ENCODE assay signal across 28 cellular contexts in genomic region chr13:45406421-45406820, GRCh38. TPM values are rescaled to one million over a fixed set of nuclear protein-coding genes. Genes with fewer than 3 reads are reported as not detected.
DNase-seq lines count a peak whose midpoint lies in the region; ATAC-seq and TF ChIP-seq lines count a peak whose summit lies in the region.
"Had no signal": no experiment of that assay in that cellular context is flagged by ENCODE, and none has a peak within 500 bp of the region (broad histone marks: within the 10 kb centered on the region; RNA-seq: fewer than 3 reads in every experiment).

No MANE protein-coding gene starts in this region.

- no peak for TF ChIP-seq CTCF in MCF 10A (IDR thresholded peaks at IDR 0.05; ENCODE audit: unreplicated experiment)
- TF ChIP-seq CTCF in breast epithelium (IDR thresholded peaks at IDR 0.05), result no peak
- TF ChIP-seq CTCF in HL-60 (IDR thresholded peaks at IDR 0.05; ENCODE audit: insufficient read depth, low read length), result no peak
- no peak for TF ChIP-seq CTCF in neutrophil (IDR thresholded peaks at IDR 0.05)

- POLR2A ChIA-PET in MCF 10A (lab: Yijun Ruan, JAX) (interaction anchor here (0.6 to 0.8 kb wide), 2 partner anchors 20 to 76 kb away, joined by 3 to 4 read pairs; no protein-coding TSS in a partner anchor), T-cell (lab: Charles Lee) (interaction anchor here in 1 of 2 donors (0.6 kb wide), 1 partner anchor 14 kb away, joined by 4 read pairs; no protein-coding TSS in a partner anchor)

- peaks cover 69% of the 10 kb centered on the region for H3K36me3 Mint-ChIP-seq in MCF 10A (ENCODE audit: insufficient read depth, unreplicated experiment)
- H3K36me3 Mint-ChIP-seq in T-cell, result peaks cover 62% of the 10 kb centered on the region
- peaks cover 40% of the 10 kb centered on the region for H3K36me3 Mint-ChIP-seq in T-helper 2 cell treated with Interferon-gamma antibody and Interleukin-4, amounts not matched to agents 5 μg/mL and 100 μg/mL, for 36 hours (ENCODE audit: low read depth)

- H3K4me1 ChIP-seq in breast epithelium (no peaks in the 10 kb centered on the region), neutrophil (ENCODE audit: control insufficient read depth in 1 of 2, insufficient read depth in 1 of 2, low read depth in 1 of 2, low read length in 1 of 2) (peaks cover 11 to 34% of the 10 kb centered on the region in 2 experiments)
- H3K4me1 ChIP-seq: parathyroid adenoma, suprapubic skin had no signal

- CTCF ChIA-PET in MCF 10A (lab: Yijun Ruan, JAX), result interaction anchor here (0.5 to 3.3 kb wide), 4 partner anchors 10 to 162 kb away, joined by 3 to 22 read pairs (median 8); no protein-coding TSS in a partner anchor
- CTCF ChIA-PET in T-cell (lab: Charles Lee), result interaction anchor here (0.6 to 1.1 kb wide), 3 partner anchors 9 to 700 kb away, joined by 3 to 4 read pairs (median 3); no protein-coding TSS in a partner anchor

- peaks cover 5% of the 10 kb centered on the region for H3K4me1 Mint-ChIP-seq in MCF 10A (ENCODE audit: insufficient read depth, unreplicated experiment)
- H3K4me1 Mint-ChIP-seq in T-cell, result peaks cover 8 to 16% (median 12%) of the 10 kb centered on the region in 3 donors
- H3K4me1 Mint-ChIP-seq in T-helper 2 cell treated with Interferon-gamma antibody and Interleukin-4, amounts not matched to agents 5 μg/mL and 100 μg/mL, for 36 hours (ENCODE audit: low read depth), result peaks cover 12% of the 10 kb centered on the region

- H3K36me3 ChIP-seq in breast epithelium, result no peaks in the 10 kb centered on the region
- H3K36me3 ChIP-seq in neutrophil, result peaks cover 13% of the 10 kb centered on the region

- DNase-seq in MCF 10A (ENCODE audit: unreplicated experiment), result no peak
- no peak for DNase-seq in breast epithelium (ENCODE audit: low spot score in 2 of 2)
- DNase-seq in HL-60 (ENCODE audit: low read depth in 1 of 2, low spot score in 1 of 2), result peak in 1 of 2 experiments; percentile 70
- no peak for DNase-seq in T-cell
- no peak for DNase-seq in retina
- no peak for DNase-seq in T-helper 2 cell treated with Interferon-gamma antibody and Interleukin-4, amounts not matched to agents 5 μg/mL and 100 μg/mL, for 36 hours (ENCODE audit: low spot score)
- DNase-seq in NCI-H1105 treated with DMSO at 0.1 percent for 48 hours (lab: John Stamatoyannopoulos, UW), result no peak
- DNase-seq: activated CD4-positive, alpha-beta memory T cell treated with anti-CD3 and anti-CD28 coated beads for 36 hours; activated CD4-positive, alpha-beta T cell treated with anti-CD3 and anti-CD28 coated beads for 1 hour; activated effector memory CD4-positive, alpha-beta T cell treated with anti-CD3 and anti-CD28 coated beads, Interleukin-2, amount 50 U/mL, for 16 hours; body of pancreas; C1 segment of cervical spinal cord; DMS79 treated with DMSO at 0.1 percent for 48 hours; gastrocnemius medialis; HCEC 1CT; mammary epithelial cell; MM.1S; NCI-H146; NCI-H226; NCI-H69; Right ventricle myocardium superior; stimulated activated naive CD4-positive, alpha-beta T cell had no signal

- H3K27me3 ChIP-seq in breast epithelium (no peaks in the 10 kb centered on the region), HL-60 (ENCODE audit: insufficient read depth, poor library complexity, severe bottlenecking) (no peaks in the 10 kb centered on the region), neutrophil (no peaks in the 10 kb centered on the region)
- H3K27me3 ChIP-seq: body of pancreas, gastrocnemius medialis, suprapubic skin had no signal

- no peak for TF ChIP-seq POLR2A in breast epithelium (IDR thresholded peaks at IDR 0.05)

- no TSS peak for BruUV-seq in MCF 10A (replicated peaks; lab: Mats Ljungman, UMichigan)

- H3K4me3 ChIP-seq in breast epithelium (no peak overlapping the region), HL-60 (replicated peaks; ENCODE audit: insufficient read depth, low read length) (no peak overlapping the region), neutrophil (ENCODE audit: low read depth in 1 of 2, low read length in 1 of 2) (no peak overlapping the region)
- H3K4me3 ChIP-seq: body of pancreas, gastrocnemius medialis, K562, skin epidermis, suprapubic skin had no signal

- H3K4me3 Mint-ChIP-seq in MCF 10A (ENCODE audit: unreplicated experiment), result no peak overlapping the region
- no peak overlapping the region for H3K4me3 Mint-ChIP-seq in T-cell
- H3K4me3 Mint-ChIP-seq in T-helper 2 cell treated with Interferon-gamma antibody and Interleukin-4, amounts not matched to agents 5 μg/mL and 100 μg/mL, for 36 hours, result no peak overlapping the region
- H3K4me3 Mint-ChIP-seq: activated CD4-positive, alpha-beta memory T cell treated with anti-CD3 and anti-CD28 coated beads for 36 hours had no signal

- H3K9me3 Mint-ChIP-seq in MCF 10A (ENCODE audit: unreplicated experiment), result no peaks in the 10 kb centered on the region
- no peaks in the 10 kb centered on the region for H3K9me3 Mint-ChIP-seq in T-cell
- H3K9me3 Mint-ChIP-seq in T-helper 2 cell treated with Interferon-gamma antibody and Interleukin-4, amounts not matched to agents 5 μg/mL and 100 μg/mL, for 36 hours, result no peaks in the 10 kb centered on the region
- H3K9me3 Mint-ChIP-seq: activated CD4-positive, alpha-beta memory T cell treated with anti-CD3 and anti-CD28 coated beads for 36 hours had no signal

- H3K27ac Mint-ChIP-seq in MCF 10A (ENCODE audit: low read depth, unreplicated experiment) (peak overlapping the region; percentile 47), T-cell (peak overlapping the region; percentile 6 to 58)
- H3K27ac Mint-ChIP-seq in T-helper 2 cell treated with Interferon-gamma antibody and Interleukin-4, amounts not matched to agents 5 μg/mL and 100 μg/mL, for 36 hours, result no peak overlapping the region
- H3K27ac Mint-ChIP-seq: activated CD4-positive, alpha-beta memory T cell treated with anti-CD3 and anti-CD28 coated beads for 36 hours had no signal

- H3K27me3 Mint-ChIP-seq in MCF 10A (ENCODE audit: insufficient read depth, unreplicated experiment) (no peaks in the 10 kb centered on the region), T-cell (no peaks in the 10 kb centered on the region)
- H3K27me3 Mint-ChIP-seq in T-helper 2 cell treated with Interferon-gamma antibody and Interleukin-4, amounts not matched to agents 5 μg/mL and 100 μg/mL, for 36 hours (ENCODE audit: low read depth), result no peaks in the 10 kb centered on the region
- H3K27me3 Mint-ChIP-seq: activated CD4-positive, alpha-beta memory T cell treated with anti-CD3 and anti-CD28 coated beads for 36 hours had no signal

- intact Hi-C loops in MCF 10A (cut with micrococcal nuclease) (no loop called here), breast epithelium (cut with DNase I; ENCODE audit: low total_unique reads) (no loop called here)

- no peak for ATAC-seq in T-cell (replicated peaks in 1 of 4)
- ATAC-seq: body of pancreas, gastrocnemius medialis, K562, Panc1 had no signal

- H3K27ac ChIP-seq in breast epithelium, result no peak overlapping the region
- H3K27ac ChIP-seq in HL-60 (replicated peaks), result peak overlapping the region; percentile 20; the same call in 1 of the 2 replicates
- peak overlapping the region; percentile 59 for H3K27ac ChIP-seq in neutrophil
- H3K27ac ChIP-seq: body of pancreas, gastrocnemius medialis, parathyroid adenoma, skin epidermis, suprapubic skin had no signal

- no peaks in the 10 kb centered on the region for H3K9me3 ChIP-seq in breast epithelium
- no peaks in the 10 kb centered on the region for H3K9me3 ChIP-seq in neutrophil
- H3K9me3 ChIP-seq: body of pancreas, gastrocnemius medialis, suprapubic skin had no signal

RNA-seq across cellular contexts. Expression of gene SLC25A30, which starts 11.8 kb away (rescaled TPM):
- total RNA-seq in MCF 10A (2022), result 10.5 and 11.9 TPM in 2 replicates
- total RNA-seq in breast epithelium, result 10 to 100 TPM; 11.7 to 20.3 (median 14.4) TPM
- 10 to 100 TPM; 19.5 to 25.9 (median 24.2) TPM for total RNA-seq in T-cell

RNA-seq across cellular contexts. Expression of gene COG3, which starts 58.3 kb away (rescaled TPM):
- total RNA-seq in MCF 10A (2022), result 42.8 and 44.1 TPM in 2 replicates
- total RNA-seq in breast epithelium, result 10 to 100 TPM; 30.4 to 45.1 (median 39.7) TPM
- total RNA-seq in T-cell, result 10 to 100 TPM; 40.0 to 47.0 (median 42.3) TPM

Comparison
In these comparisons a context has a peak if more than half of its experiments do, and no peak if none do; other contexts are left out.
1. H3K27ac ChIP-seq: peak in HL-60 (single experiment) and neutrophil (single experiment); none in breast epithelium (0 of 2).